1 cellular context compared by ENCODE assay signal in genomic region chr16:30084096-30084815, GRCh38.
TF ChIP-seq lines count a peak whose summit lies in the region.

No MANE protein-coding gene starts in this region.

TF ChIP-seq in HepG2, 621 proteins besides CTCF, POLR2A, EP300 and RAD21:
- no peak for TF ChIP-seq ZNF83 (CRISPR knock-in tag; IDR thresholded peaks at IDR 0.05; ENCODE audit: borderline replicate concordance)
- peak; percentile 93 for TF ChIP-seq AGO2 (optimal IDR thresholded peaks at IDR 0.05; ENCODE audit: low read depth, low read length)
